Comparison of ENCODE assay signal across 1 cellular context in the genomic region with DNA sequence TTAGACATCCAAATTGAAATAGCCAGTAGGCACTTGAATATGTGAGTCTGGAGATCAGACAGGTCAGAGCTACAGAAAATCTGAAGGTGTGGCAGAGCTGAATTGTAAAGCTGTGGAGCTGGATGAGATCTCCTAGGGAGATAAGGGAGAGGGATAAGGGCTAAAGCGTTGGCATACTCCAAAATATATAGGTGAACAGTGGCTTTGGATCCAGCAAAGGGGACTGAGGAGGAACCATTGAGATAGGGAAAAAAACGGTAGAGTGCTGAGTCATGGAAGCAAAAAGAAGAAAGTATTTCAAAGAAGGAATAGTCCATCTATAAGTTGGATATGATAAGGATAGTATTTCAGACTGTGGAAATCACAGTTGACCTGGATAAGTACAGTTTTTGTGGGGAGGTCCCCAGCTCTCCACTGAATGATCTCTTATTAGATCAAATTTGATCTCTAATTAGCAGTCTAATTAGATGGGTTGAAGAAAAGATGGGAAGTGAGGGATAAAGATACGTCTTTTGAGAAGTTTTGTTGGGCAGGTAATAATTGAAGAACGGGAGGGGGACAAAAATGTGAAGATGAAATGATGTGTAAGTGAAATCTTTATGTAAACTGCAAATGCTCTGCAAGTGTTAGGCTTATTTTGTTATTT.
TF ChIP-seq lines count a peak whose summit lies in the region.

No MANE protein-coding gene starts in this region.

TF ChIP-seq in A549, 52 proteins besides CTCF, POLR2A, EP300 and RAD21 (continued from another document):
- TF ChIP-seq, protein P1, sequence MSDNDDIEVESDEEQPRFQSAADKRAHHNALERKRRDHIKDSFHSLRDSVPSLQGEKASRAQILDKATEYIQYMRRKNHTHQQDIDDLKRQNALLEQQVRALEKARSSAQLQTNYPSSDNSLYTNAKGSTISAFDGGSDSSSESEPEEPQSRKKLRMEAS (IDR thresholded peaks at IDR 0.05): no peak
- TF ChIP-seq NFE2L2 (conservative IDR thresholded peaks at IDR 0.05; ENCODE audit: low read length) (peak; percentile 89), TFCP2L1 (CRISPR knock-in tag; IDR thresholded peaks at IDR 0.05) (no peak; the same call in 1 of the 2 replicates), MAFK (IDR thresholded peaks at IDR 0.05; ENCODE audit: partially characterized antibody) (peak; percentile 94), RCOR1 (IDR thresholded peaks at IDR 0.05; ENCODE audit: low read depth, low read length) (no peak), MYC (IDR thresholded peaks at IDR 0.05; ENCODE audit: borderline replicate concordance, low read length) (no peak), ZNF302 (CRISPR knock-in tag; IDR thresholded peaks at IDR 0.05) (no peak), EHF (CRISPR knock-in tag; IDR thresholded peaks at IDR 0.05) (no peak)
- TF ChIP-seq, protein P2, sequence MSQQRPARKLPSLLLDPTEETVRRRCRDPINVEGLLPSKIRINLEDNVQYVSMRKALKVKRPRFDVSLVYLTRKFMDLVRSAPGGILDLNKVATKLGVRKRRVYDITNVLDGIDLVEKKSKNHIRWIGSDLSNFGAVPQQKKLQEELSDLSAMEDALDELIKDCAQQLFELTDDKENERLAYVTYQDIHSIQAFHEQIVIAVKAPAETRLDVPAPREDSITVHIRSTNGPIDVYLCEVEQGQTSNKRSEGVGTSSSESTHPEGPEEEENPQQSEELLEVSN (IDR thresholded peaks at IDR 0.05; ENCODE audit: borderline replicate concordance, low read depth): no peak
- TF ChIP-seq, protein P3, sequence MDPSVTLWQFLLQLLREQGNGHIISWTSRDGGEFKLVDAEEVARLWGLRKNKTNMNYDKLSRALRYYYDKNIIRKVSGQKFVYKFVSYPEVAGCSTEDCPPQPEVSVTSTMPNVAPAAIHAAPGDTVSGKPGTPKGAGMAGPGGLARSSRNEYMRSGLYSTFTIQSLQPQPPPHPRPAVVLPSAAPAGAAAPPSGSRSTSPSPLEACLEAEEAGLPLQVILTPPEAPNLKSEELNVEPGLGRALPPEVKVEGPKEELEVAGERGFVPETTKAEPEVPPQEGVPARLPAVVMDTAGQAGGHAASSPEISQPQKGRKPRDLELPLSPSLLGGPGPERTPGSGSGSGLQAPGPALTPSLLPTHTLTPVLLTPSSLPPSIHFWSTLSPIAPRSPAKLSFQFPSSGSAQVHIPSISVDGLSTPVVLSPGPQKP (IDR thresholded peaks at IDR 0.05; ENCODE audit: low read depth, low read length): no peak
